1 cellular context compared by ENCODE assay signal in the genomic region with DNA sequence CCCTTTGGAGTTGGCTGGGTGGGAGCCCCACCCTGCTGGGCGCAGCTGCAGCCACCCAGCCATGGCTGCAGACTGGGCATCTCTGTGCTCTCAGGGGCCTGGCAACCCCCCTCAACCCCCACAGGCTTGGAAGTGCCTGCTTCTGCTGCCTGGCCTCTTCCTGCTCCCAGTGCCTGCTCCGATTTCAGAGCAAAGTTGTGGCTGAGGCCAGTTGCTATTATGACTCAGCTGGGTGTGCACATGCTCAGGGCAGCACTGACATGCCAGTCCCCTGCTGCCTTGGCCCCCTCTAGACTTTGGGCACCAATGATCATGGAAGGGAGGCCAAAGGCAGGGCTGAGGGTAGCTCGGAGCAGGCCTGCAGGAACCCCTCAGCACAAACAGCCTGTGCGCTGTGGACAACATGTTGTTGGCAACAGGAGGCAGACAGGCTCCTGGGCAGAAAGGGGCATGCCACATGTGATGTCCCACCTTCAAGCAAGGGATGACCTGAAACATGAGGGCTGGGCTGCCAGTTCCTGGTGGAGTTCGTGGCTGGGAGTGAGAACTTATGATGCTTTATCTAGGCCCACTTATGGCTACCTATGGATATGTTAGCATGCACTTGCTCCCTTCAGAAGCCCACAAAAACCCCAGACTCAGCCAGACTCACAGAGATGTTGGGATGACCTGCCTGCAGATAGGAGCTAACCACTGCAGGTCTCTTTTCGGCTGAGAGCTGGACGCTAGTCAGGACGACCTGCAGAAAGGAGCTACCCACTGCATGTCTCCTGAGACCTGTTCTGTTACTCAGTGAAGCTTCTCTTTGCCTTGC.
TF ChIP-seq lines count a peak whose summit lies in the region.

No MANE protein-coding gene starts in this region.

TF ChIP-seq in K562, 482 proteins besides CTCF, POLR2A, EP300 and RAD21 (continued from another document):
- TF ChIP-seq, protein P1, sequence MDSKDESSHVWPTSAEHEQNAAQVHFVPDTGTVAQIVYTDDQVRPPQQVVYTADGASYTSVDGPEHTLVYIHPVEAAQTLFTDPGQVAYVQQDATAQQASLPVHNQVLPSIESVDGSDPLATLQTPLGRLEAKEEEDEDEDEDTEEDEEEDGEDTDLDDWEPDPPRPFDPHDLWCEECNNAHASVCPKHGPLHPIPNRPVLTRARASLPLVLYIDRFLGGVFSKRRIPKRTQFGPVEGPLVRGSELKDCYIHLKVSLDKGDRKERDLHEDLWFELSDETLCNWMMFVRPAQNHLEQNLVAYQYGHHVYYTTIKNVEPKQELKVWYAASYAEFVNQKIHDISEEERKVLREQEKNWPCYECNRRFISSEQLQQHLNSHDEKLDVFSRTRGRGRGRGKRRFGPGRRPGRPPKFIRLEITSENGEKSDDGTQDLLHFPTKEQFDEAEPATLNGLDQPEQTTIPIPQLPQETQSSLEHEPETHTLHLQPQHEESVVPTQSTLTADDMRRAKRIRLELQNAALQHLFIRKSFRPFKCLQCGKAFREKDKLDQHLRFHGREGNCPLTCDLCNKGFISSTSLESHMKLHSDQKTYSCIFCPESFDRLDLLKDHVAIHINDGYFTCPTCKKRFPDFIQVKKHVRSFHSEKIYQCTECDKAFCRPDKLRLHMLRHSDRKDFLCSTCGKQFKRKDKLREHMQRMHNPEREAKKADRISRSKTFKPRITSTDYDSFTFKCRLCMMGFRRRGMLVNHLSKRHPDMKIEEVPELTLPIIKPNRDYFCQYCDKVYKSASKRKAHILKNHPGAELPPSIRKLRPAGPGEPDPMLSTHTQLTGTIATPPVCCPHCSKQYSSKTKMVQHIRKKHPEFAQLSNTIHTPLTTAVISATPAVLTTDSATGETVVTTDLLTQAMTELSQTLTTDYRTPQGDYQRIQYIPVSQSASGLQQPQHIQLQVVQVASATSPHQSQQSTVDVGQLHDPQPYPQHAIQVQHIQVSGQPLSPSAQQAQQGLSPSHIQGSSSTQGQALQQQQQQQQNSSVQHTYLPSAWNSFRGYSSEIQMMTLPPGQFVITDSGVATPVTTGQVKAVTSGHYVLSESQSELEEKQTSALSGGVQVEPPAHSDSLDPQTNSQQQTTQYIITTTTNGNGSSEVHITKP (IDR thresholded peaks at IDR 0.05; ENCODE audit: partially characterized antibody), result peak; percentile 61
